Comparison of ENCODE assay signal across 10 cellular contexts in genomic region chr19:10625762-10626138, GRCh38. TPM values are rescaled to one million over a fixed set of nuclear protein-coding genes. Genes with fewer than 3 reads are reported as not detected.
DNase-seq lines count a peak whose midpoint lies in the region; ATAC-seq lines count a peak whose summit lies in the region.
"Had no signal": no experiment of that assay in that cellular context is flagged by ENCODE, and none has a peak within 500 bp of the region (broad histone marks: within the 10 kb centered on the region; RNA-seq: fewer than 3 reads in every experiment).

No MANE protein-coding gene starts in this region.

- peak overlapping the region; percentile 64 for H3K9ac ChIP-seq in HUES6 (ENCODE audit: low read length)

- intact Hi-C loops in left colon (cut with DNase I, micrococcal nuclease), result no loop called here

- H3K4me3 ChIP-seq in HUES6 (ENCODE audit: low read depth, low read length), result peak overlapping the region; percentile 77
- no peak overlapping the region for H3K4me3 ChIP-seq in CD8-positive, alpha-beta memory T cell (ENCODE audit: low read length)

- CTCF ChIA-PET in CD8-positive, alpha-beta memory T cell (lab: Charles Lee), result interaction anchor here (2.0 to 2.1 kb wide), 2 partner anchors 19 to 45 kb away, joined by 11 to 12 read pairs; no protein-coding TSS in a partner anchor

- no peaks in the 10 kb centered on the region for H3K27me3 ChIP-seq in HUES6 (ENCODE audit: control insufficient read depth, insufficient read depth, low read length)
- no peaks in the 10 kb centered on the region for H3K27me3 ChIP-seq in CD8-positive, alpha-beta memory T cell (ENCODE audit: insufficient read depth, low read length, poor library complexity, severe bottlenecking)

- peaks cover 39% of the 10 kb centered on the region for H3K4me1 Mint-ChIP-seq in stimulated activated memory B cell treated with anti-CD40 and anti-IgM and Interleukin-4, amounts not matched to agents 10 μg/mL and 1 μg/mL and 100 μg/mL, for 72 hours
- H3K4me1 Mint-ChIP-seq in CD8-positive, alpha-beta memory T cell, result peaks cover 29 to 42% (median 38%) of the 10 kb centered on the region in 3 donors

- H3K9me3 Mint-ChIP-seq in stimulated activated memory B cell treated with anti-CD40 and anti-IgM and Interleukin-4, amounts not matched to agents 10 μg/mL and 1 μg/mL and 100 μg/mL, for 72 hours, result no peaks in the 10 kb centered on the region
- H3K9me3 Mint-ChIP-seq in CD8-positive, alpha-beta memory T cell, result no peaks in the 10 kb centered on the region

- peak; percentile 37 for ATAC-seq in left colon
- no peak for ATAC-seq in stimulated activated memory B cell treated with anti-CD40 and anti-IgM and Interleukin-4, amounts not matched to agents 10 μg/mL and 1 μg/mL and 100 μg/mL, for 72 hours

- H3K27me3 Mint-ChIP-seq in stimulated activated memory B cell treated with anti-CD40 and anti-IgM and Interleukin-4, amounts not matched to agents 10 μg/mL and 1 μg/mL and 100 μg/mL, for 72 hours, result no peaks in the 10 kb centered on the region
- H3K27me3 Mint-ChIP-seq in CD8-positive, alpha-beta memory T cell, result no peaks in the 10 kb centered on the region

- POLR2A ChIA-PET in CD8-positive, alpha-beta memory T cell (lab: Charles Lee), result no interaction called here

- DNase-seq in caudate nucleus (lab: John Stamatoyannopoulos, UW) (no peak), left colon (no peak), germinal center (ENCODE audit: low spot score) (no peak)
- DNase-seq in CD8-positive, alpha-beta memory T cell, result no peak
- DNase-seq in activated CD4-positive, alpha-beta T cell treated with anti-CD3 and anti-CD28 coated beads, Interleukin-2, amount 50 U/mL, for 1 hour, result no peak
- no peak for DNase-seq in NK-92 treated with Interleukin-12 subunit alpha and Interleukin-12 subunit beta, amount 100 ng/mL, for 24 hours (lab: John Stamatoyannopoulos, UW)
- DNase-seq: stimulated activated CD4-positive, alpha-beta T cell treated with anti-CD3 and anti-CD28 coated beads, Interleukin-4, amount 100 ng/mL, for 1 hour had no signal

- peaks cover 21% of the 10 kb centered on the region for H3K36me3 ChIP-seq in HUES6 (ENCODE audit: control insufficient read depth, insufficient read depth, low read length)
- peaks cover 20% of the 10 kb centered on the region for H3K36me3 ChIP-seq in CD8-positive, alpha-beta memory T cell (ENCODE audit: insufficient read depth, low read length)

- no peaks in the 10 kb centered on the region for H3K9me3 ChIP-seq in HUES6 (ENCODE audit: control insufficient read depth, insufficient read depth, low read depth, low read length)
- no peaks in the 10 kb centered on the region for H3K9me3 ChIP-seq in CD8-positive, alpha-beta memory T cell (ENCODE audit: low read length)

- H3K27ac ChIP-seq in HUES6 (ENCODE audit: low read depth, low read length) (peak overlapping the region; percentile 68; the same call in 1 of the 2 replicates), caudate nucleus (ENCODE audit: low read depth, low read length) (peak overlapping the region; percentile 87)
- H3K27ac ChIP-seq in CD8-positive, alpha-beta memory T cell (ENCODE audit: low read depth, low read length), result no peak overlapping the region

- H3K4me3 Mint-ChIP-seq in stimulated activated memory B cell treated with anti-CD40 and anti-IgM and Interleukin-4, amounts not matched to agents 10 μg/mL and 1 μg/mL and 100 μg/mL, for 72 hours, result no peak overlapping the region
- H3K4me3 Mint-ChIP-seq in CD8-positive, alpha-beta memory T cell, result no peak overlapping the region

- peaks cover 29% of the 10 kb centered on the region for H3K36me3 Mint-ChIP-seq in stimulated activated memory B cell treated with anti-CD40 and anti-IgM and Interleukin-4, amounts not matched to agents 10 μg/mL and 1 μg/mL and 100 μg/mL, for 72 hours
- peaks cover 0 to 46% (median 10%) of the 10 kb centered on the region in 3 donors for H3K36me3 Mint-ChIP-seq in CD8-positive, alpha-beta memory T cell

- H3K27ac Mint-ChIP-seq in stimulated activated memory B cell treated with anti-CD40 and anti-IgM and Interleukin-4, amounts not matched to agents 10 μg/mL and 1 μg/mL and 100 μg/mL, for 72 hours, result peak overlapping the region; percentile 40
- peak overlapping the region in 4 of 8 donors; percentile 51 to 92 (median 56) for H3K27ac Mint-ChIP-seq in CD8-positive, alpha-beta memory T cell

- peaks cover 9% of the 10 kb centered on the region for H3K4me1 ChIP-seq in HUES6 (ENCODE audit: control insufficient read depth, insufficient read depth, low read length)
- H3K4me1 ChIP-seq in CD8-positive, alpha-beta memory T cell (ENCODE audit: insufficient read depth, low read length), result peaks cover 25% of the 10 kb centered on the region

RNA-seq across cellular contexts. Expression of gene SLC44A2, which starts 0.4 kb away (rescaled TPM):
- 100 to 1,000 TPM; 124 to 153 TPM for total RNA-seq in left colon
- total RNA-seq in CD8-positive, alpha-beta memory T cell, result 10 to 100 TPM; 70.5 to 88.2 TPM
- 285 TPM for polyA plus RNA-seq in CD8-positive, alpha-beta memory T cell

RNA-seq across cellular contexts. Expression of gene ILF3, which starts 28.4 kb away (rescaled TPM):
- 100 to 1,000 TPM; 129 to 181 TPM for total RNA-seq in left colon
- 100 to 1,000 TPM; 471 to 475 TPM for total RNA-seq in CD8-positive, alpha-beta memory T cell
- polyA plus RNA-seq in CD8-positive, alpha-beta memory T cell, result 100.0 TPM

RNA-seq across cellular contexts. Expression of gene AP1M2, which starts 38.6 kb away (rescaled TPM):
- 100 to 1,000 TPM; 116 to 158 TPM for total RNA-seq in left colon
- not detected for total RNA-seq in CD8-positive, alpha-beta memory T cell
- polyA plus RNA-seq in CD8-positive, alpha-beta memory T cell, result not detected
- total RNA-seq: SK-MEL-5 had no signal

RNA-seq across cellular contexts. Expression of gene CDKN2D, which starts 57.0 kb away (rescaled TPM):
- 10 to 100 TPM in 1 of 2 donors, 1 to 10 TPM in 1; 9.3 to 12.5 TPM for total RNA-seq in left colon
- 10 to 100 TPM; 22.2 to 23.1 TPM for total RNA-seq in CD8-positive, alpha-beta memory T cell
- polyA plus RNA-seq in CD8-positive, alpha-beta memory T cell, result 176 TPM

RNA-seq across cellular contexts. Expression of gene KRI1, which starts 59.9 kb away (rescaled TPM):
- total RNA-seq in left colon, result 10 to 100 TPM; 12.9 to 14.9 TPM
- 10 to 100 TPM; 61.6 to 64.5 TPM for total RNA-seq in CD8-positive, alpha-beta memory T cell
- polyA plus RNA-seq in CD8-positive, alpha-beta memory T cell, result 45.7 TPM

Comparison
In these comparisons a context has a peak if more than half of its experiments do, and no peak if none do; other contexts are left out.
1. RNA of gene AP1M2, which starts 38.6 kb away (total RNA-seq): 116 to 158 TPM in left colon; not detected in CD8-positive, alpha-beta memory T cell; every median in the first group is over 100 times any median in the second.